In genomic region chr9:36988848-36989247, GRCh38 we compare ENCODE assay signal across 21 cellular contexts. TPM values are rescaled to one million over a fixed set of nuclear protein-coding genes. Genes with fewer than 3 reads are reported as not detected.
A peak's percentile ranks its signal among the peaks of the same experiment; 100 is the strongest.
DNase-seq lines count a peak whose midpoint lies in the region; ATAC-seq and TF ChIP-seq lines count a peak whose summit lies in the region.
"Had no signal": no experiment of that assay in that cellular context is flagged by ENCODE, and none has a peak within 500 bp of the region (broad histone marks: within the 10 kb centered on the region; RNA-seq: fewer than 3 reads in every experiment).

No MANE protein-coding gene starts in this region.

- H3K27ac Mint-ChIP-seq in T-helper 17 cell = no peak overlapping the region
- peak overlapping the region; percentile 85 for H3K27ac Mint-ChIP-seq in stimulated activated memory B cell treated with anti-CD40 and anti-IgM and Interleukin-4, amounts not matched to agents 10 μg/mL and 1 μg/mL and 100 μg/mL, for 72 hours
- H3K27ac Mint-ChIP-seq in CD8-positive, alpha-beta T cell = no peak overlapping the region
- H3K27ac Mint-ChIP-seq: CD4-positive, CD25-positive, alpha-beta regulatory T cell; T-helper 1 cell treated with Interleukin-12 subunit alpha and Interleukin-12 subunit beta and Interleukin-4 antibody, amounts not matched to agents 30 μg/mL and 1 μg/mL, for 36 hours had no signal

- intact Hi-C loops in CD8-positive, alpha-beta T cell (cut with DNase I, micrococcal nuclease) = no loop called here

- POLR2A ChIA-PET in CD8-positive, alpha-beta T cell (lab: Charles Lee) = interaction anchor here (0.5 kb wide), 1 partner anchor 299 kb away, joined by 5 read pairs; no protein-coding TSS in a partner anchor

- no peak for TF ChIP-seq EP300 in gastroesophageal sphincter (IDR thresholded peaks at IDR 0.05)

- no peaks in the 10 kb centered on the region for H3K36me3 ChIP-seq in CD8-positive, alpha-beta T cell (ENCODE audit: insufficient read depth, low read length)
- no peaks in the 10 kb centered on the region for H3K36me3 ChIP-seq in effector memory CD4-positive, alpha-beta T cell (ENCODE audit: control insufficient read depth, insufficient read depth, low read length)
- no peaks in the 10 kb centered on the region for H3K36me3 ChIP-seq in gastroesophageal sphincter
- H3K36me3 ChIP-seq: HAP-1 had no signal

- 3 to 31% methylated on average over 3 of the region's 6 CpGs for WGBS in gastroesophageal sphincter (ENCODE audit: low coverage in 1 of 2), 2 donors

- ATAC-seq in GM18907 (IDR thresholded peaks at IDR 0.05; ENCODE audit: unreplicated experiment) = peak; percentile 25
- peak; percentile 25 for ATAC-seq in T-helper 17 cell
- peak; percentile 64 for ATAC-seq in stimulated activated memory B cell treated with anti-CD40 and anti-IgM and Interleukin-4, amounts not matched to agents 10 μg/mL and 1 μg/mL and 100 μg/mL, for 72 hours
- ATAC-seq in CD8-positive, alpha-beta T cell = no peak
- ATAC-seq in gastroesophageal sphincter = no peak
- ATAC-seq: SK-N-SH treated with all-trans-retinoic acid at 6 μM for 48 hours had no signal

- no peak for TF ChIP-seq CTCF in CD8-positive, alpha-beta T cell (IDR thresholded peaks at IDR 0.05)
- TF ChIP-seq CTCF in GM13977 (IDR thresholded peaks at IDR 0.05; ENCODE audit: extremely low read depth, insufficient read depth, missing control alignments) = no peak
- no peak for TF ChIP-seq CTCF in gastroesophageal sphincter (IDR thresholded peaks at IDR 0.05)

- H3K27ac ChIP-seq in CD8-positive, alpha-beta T cell (ENCODE audit: low read depth, low read length) = no peak overlapping the region
- no peak overlapping the region for H3K27ac ChIP-seq in effector memory CD4-positive, alpha-beta T cell (ENCODE audit: insufficient read depth, low read length, poor library complexity, severe bottlenecking)
- H3K27ac ChIP-seq in gastroesophageal sphincter = no peak overlapping the region

- peaks cover 2% of the 10 kb centered on the region for H3K36me3 Mint-ChIP-seq in T-helper 17 cell (ENCODE audit: low read depth)
- H3K36me3 Mint-ChIP-seq in stimulated activated memory B cell treated with anti-CD40 and anti-IgM and Interleukin-4, amounts not matched to agents 10 μg/mL and 1 μg/mL and 100 μg/mL, for 72 hours = peaks cover 77% of the 10 kb centered on the region
- H3K36me3 Mint-ChIP-seq in CD8-positive, alpha-beta T cell = peaks cover 7% of the 10 kb centered on the region

- peaks cover 56% of the 10 kb centered on the region for H3K27me3 Mint-ChIP-seq in T-helper 17 cell
- H3K27me3 Mint-ChIP-seq in stimulated activated memory B cell treated with anti-CD40 and anti-IgM and Interleukin-4, amounts not matched to agents 10 μg/mL and 1 μg/mL and 100 μg/mL, for 72 hours = no peaks in the 10 kb centered on the region
- peaks cover 61% of the 10 kb centered on the region for H3K27me3 Mint-ChIP-seq in CD8-positive, alpha-beta T cell (ENCODE audit: low read depth)

- peaks cover 18% of the 10 kb centered on the region for H3K27me3 ChIP-seq in CD8-positive, alpha-beta T cell (ENCODE audit: insufficient read depth, low read length)
- peaks cover 16% of the 10 kb centered on the region for H3K27me3 ChIP-seq in effector memory CD4-positive, alpha-beta T cell (replicated peaks; ENCODE audit: control insufficient read depth, insufficient read depth, low read length, poor library complexity, severe bottlenecking)
- peaks cover 97% of the 10 kb centered on the region for H3K27me3 ChIP-seq in gastroesophageal sphincter

- CTCF ChIA-PET in CD8-positive, alpha-beta T cell (lab: Charles Lee) = interaction anchor here (1.2 to 1.5 kb wide), 2 partner anchors 13 to 398 kb away, joined by 3 read pairs; no protein-coding TSS in a partner anchor

- H3K4me3 ChIP-seq in CD8-positive, alpha-beta T cell (ENCODE audit: low read depth, low read length) = no peak overlapping the region
- no peak overlapping the region for H3K4me3 ChIP-seq in effector memory CD4-positive, alpha-beta T cell (ENCODE audit: insufficient read depth, low read depth, low read length, poor library complexity, severe bottlenecking)
- H3K4me3 ChIP-seq in gastroesophageal sphincter = no peak overlapping the region
- H3K4me3 ChIP-seq: HAP-1 had no signal

- H3K9me3 Mint-ChIP-seq in stimulated activated memory B cell treated with anti-CD40 and anti-IgM and Interleukin-4, amounts not matched to agents 10 μg/mL and 1 μg/mL and 100 μg/mL, for 72 hours = peaks cover 5% of the 10 kb centered on the region
- H3K9me3 Mint-ChIP-seq in CD8-positive, alpha-beta T cell = peaks cover 14% of the 10 kb centered on the region

- DNase-seq in NCI-H69 (lab: John Stamatoyannopoulos, UW) = peak; percentile 41
- no peak for DNase-seq in T-helper 17 cell
- DNase-seq in CD8-positive, alpha-beta T cell = no peak
- no peak for DNase-seq in effector memory CD4-positive, alpha-beta T cell
- DNase-seq in GM13977 (ENCODE audit: low spot score) = no peak
- DNase-seq: CD4-positive, CD25-positive, alpha-beta regulatory T cell; DMS79; IMR-90; NCI-H187 treated with DMSO at 0.1 percent for 48 hours; NCI-H2171 treated with DMSO at 0.1 percent for 48 hours; NCI-H446 treated with DMSO at 0.1 percent for 48 hours; NCI-H748 treated with DMSO at 0.1 percent for 48 hours; SHP77 treated with DMSO at 0.1 percent for 48 hours had no signal

- H3K4me1 Mint-ChIP-seq in T-helper 17 cell = peaks cover 10% of the 10 kb centered on the region
- peaks cover 85% of the 10 kb centered on the region for H3K4me1 Mint-ChIP-seq in stimulated activated memory B cell treated with anti-CD40 and anti-IgM and Interleukin-4, amounts not matched to agents 10 μg/mL and 1 μg/mL and 100 μg/mL, for 72 hours
- H3K4me1 Mint-ChIP-seq in CD8-positive, alpha-beta T cell (ENCODE audit: low read depth) = peaks cover 20% of the 10 kb centered on the region

- H3K4me1 ChIP-seq in CD8-positive, alpha-beta T cell (ENCODE audit: insufficient read depth, low read length) = no peaks in the 10 kb centered on the region
- peaks cover 6% of the 10 kb centered on the region for H3K4me1 ChIP-seq in effector memory CD4-positive, alpha-beta T cell (ENCODE audit: control insufficient read depth, insufficient read depth, low read length, poor library complexity, severe bottlenecking)
- peaks cover 0 to 23% (median 3%) of the 10 kb centered on the region in 3 donors for H3K4me1 ChIP-seq in gastroesophageal sphincter
- H3K4me1 ChIP-seq: HAP-1 had no signal

- in situ Hi-C loops in GM13977 (cut with MboI; ENCODE audit: low pct_unique_long_range_greater_than_20kb, low sequenced_read_pairs, unreplicated experiment) = no loop called here

- H3K9me3 ChIP-seq in T-helper 17 cell (ENCODE audit: control insufficient read depth, low read length, poor library complexity, severe bottlenecking) (peaks cover 6% of the 10 kb centered on the region), gastroesophageal sphincter (peaks cover 0 to 16% (median 2%) of the 10 kb centered on the region in 3 donors)
- peaks cover 4% of the 10 kb centered on the region for H3K9me3 ChIP-seq in CD8-positive, alpha-beta T cell (ENCODE audit: low read length)
- H3K9me3 ChIP-seq in effector memory CD4-positive, alpha-beta T cell (ENCODE audit: control insufficient read depth, low read length) = no peaks in the 10 kb centered on the region

- H3K4me3 Mint-ChIP-seq in T-helper 17 cell = no peak overlapping the region
- H3K4me3 Mint-ChIP-seq in stimulated activated memory B cell treated with anti-CD40 and anti-IgM and Interleukin-4, amounts not matched to agents 10 μg/mL and 1 μg/mL and 100 μg/mL, for 72 hours = peak overlapping the region; percentile 66
- no peak overlapping the region for H3K4me3 Mint-ChIP-seq in CD8-positive, alpha-beta T cell
- H3K4me3 Mint-ChIP-seq: CD4-positive, CD25-positive, alpha-beta regulatory T cell; T-helper 1 cell treated with Interleukin-12 subunit alpha and Interleukin-12 subunit beta and Interleukin-4 antibody, amounts not matched to agents 30 μg/mL and 1 μg/mL, for 36 hours had no signal

- no peak for TF ChIP-seq POLR2A in gastroesophageal sphincter (IDR thresholded peaks at IDR 0.05)

RNA-seq across cellular contexts. Expression of gene PAX5, which starts 45.2 kb away (rescaled TPM):
- total RNA-seq in T-helper 17 cell (10 to 100 TPM in 1 of 2 donors, not detected in 1; 10.1 TPM), gastroesophageal sphincter (under 1 TPM in 1 of 4 donors, not detected in 3; under 0.01 TPM)
- 1 to 10 TPM; 1.9 to 2.3 TPM for total RNA-seq in CD8-positive, alpha-beta T cell
- total RNA-seq: HT1080, IMR-90, LHCN-M2 had no signal

Comparison
In these comparisons a context has a peak if more than half of its experiments do, and no peak if none do; other contexts are left out.
1. ATAC-seq: peak in GM18907 (single experiment), T-helper 17 cell (single experiment) and stimulated activated memory B cell treated with anti-CD40 and anti-IgM and Interleukin-4, amounts not matched to agents 10 μg/mL and 1 μg/mL and 100 μg/mL, for 72 hours (single experiment); none in CD8-positive, alpha-beta T cell (single experiment) and gastroesophageal sphincter (single experiment).